11 cellular contexts compared by ENCODE assay signal in the genomic region with DNA sequence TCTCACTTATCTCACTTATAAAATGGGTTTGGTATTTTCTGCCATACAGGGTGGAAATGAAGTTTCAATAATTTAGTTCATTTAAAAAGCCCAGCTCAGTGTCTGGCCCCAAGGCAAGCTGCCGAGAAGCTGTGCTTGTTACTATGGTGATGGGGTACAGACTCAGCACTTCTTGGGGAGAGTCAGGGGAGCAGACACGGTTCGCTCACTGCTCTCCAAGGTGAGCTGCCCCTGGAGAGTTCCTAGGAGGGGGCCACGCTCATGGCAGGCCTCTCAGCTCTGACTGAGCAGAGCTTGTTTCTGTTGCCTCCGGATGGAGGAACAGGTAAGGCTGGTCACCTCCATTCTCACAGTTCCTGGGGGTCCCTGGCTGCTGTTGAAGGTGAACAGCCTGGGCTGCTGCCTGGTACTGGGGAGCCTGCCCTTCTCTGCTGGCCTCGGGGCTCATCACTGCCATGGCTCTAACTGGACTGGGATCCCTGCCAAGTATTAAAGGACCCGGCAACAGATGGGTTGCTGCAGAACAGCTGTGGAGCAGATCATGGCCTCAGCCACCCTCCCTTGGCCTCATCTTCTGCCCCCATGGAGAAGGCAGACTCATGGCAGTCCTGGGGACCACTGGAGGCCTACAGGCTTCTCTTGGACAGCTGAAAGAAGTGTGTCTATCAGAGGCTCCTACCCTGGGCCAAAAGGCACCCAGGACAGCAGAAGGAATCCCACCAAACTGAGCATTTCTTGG. TPM values are rescaled to one million over a fixed set of nuclear protein-coding genes. Genes with fewer than 3 reads are reported as not detected.
DNase-seq lines count a peak whose midpoint lies in the region; ATAC-seq and TF ChIP-seq lines count a peak whose summit lies in the region.
"Had no signal": no experiment of that assay in that cellular context is flagged by ENCODE, and none has a peak within 500 bp of the region (broad histone marks: within the 10 kb centered on the region; RNA-seq: fewer than 3 reads in every experiment).

No MANE protein-coding gene starts in this region.

- peaks cover 9% of the 10 kb centered on the region for H3K4me1 Mint-ChIP-seq in activated naive CD4-positive, alpha-beta T cell treated with anti-CD3 and anti-CD28 coated beads for 36 hours (ENCODE audit: low read depth)
- H3K4me1 Mint-ChIP-seq in Caco-2 (ENCODE audit: low read depth, unreplicated experiment): peaks cover 11% of the 10 kb centered on the region

- peaks cover 46% of the 10 kb centered on the region for H3K36me3 Mint-ChIP-seq in activated naive CD4-positive, alpha-beta T cell treated with anti-CD3 and anti-CD28 coated beads for 36 hours (ENCODE audit: low read depth)
- H3K36me3 Mint-ChIP-seq in Caco-2 (ENCODE audit: insufficient read depth, unreplicated experiment): peaks cover 48% of the 10 kb centered on the region

- H3K27ac Mint-ChIP-seq in activated naive CD4-positive, alpha-beta T cell treated with anti-CD3 and anti-CD28 coated beads for 36 hours: peak overlapping the region; percentile 47
- H3K27ac Mint-ChIP-seq in Caco-2 (ENCODE audit: unreplicated experiment): no peak overlapping the region

- DNase-seq in activated naive CD4-positive, alpha-beta T cell treated with anti-CD3 and anti-CD28 coated beads for 36 hours: no peak
- no peak for DNase-seq in activated naive CD4-positive, alpha-beta T cell (lab: John Stamatoyannopoulos, UW)
- DNase-seq in NCI-H82 treated with DMSO at 0.1 percent for 48 hours (lab: John Stamatoyannopoulos, UW; ENCODE audit: unreplicated experiment) (peak; percentile 79), heart right ventricle (no peak), Caco-2 (no peak)
- DNase-seq: activated CD4-positive, alpha-beta T cell treated with anti-CD3 and anti-CD28 coated beads, Interleukin-2, amount 50 U/mL, for 4 hours; NCI-H187; tibial artery had no signal

- H3K27ac ChIP-seq in heart right ventricle (peak overlapping the region in 9 of 10 donors; percentile 75 to 89 (median 83)), stomach smooth muscle (ENCODE audit: low read length) (peak overlapping the region; percentile 96)
- H3K27ac ChIP-seq: tibial artery had no signal

- peak overlapping the region; percentile 47 to 65 for H3K9ac ChIP-seq in stomach smooth muscle (ENCODE audit: low read length in 2 of 2)

- H3K4me1 ChIP-seq in heart right ventricle (peaks cover 45 to 87% (median 77%) of the 10 kb centered on the region in 9 donors), stomach smooth muscle (ENCODE audit: control insufficient read depth, insufficient read depth, low read length) (peaks cover 96% of the 10 kb centered on the region), Caco-2 (peaks cover 11% of the 10 kb centered on the region)

- TF ChIP-seq CTCF in heart right ventricle (IDR thresholded peaks at IDR 0.05): no peak
- TF ChIP-seq CTCF in Caco-2 (IDR thresholded peaks at IDR 0.05; ENCODE audit: insufficient read depth in 1 of 2, low read depth in 1 of 2, low read length in 1 of 2, severe bottlenecking in 1 of 2, unreplicated experiment in 1 of 2): no peak

- no peaks in the 10 kb centered on the region for H3K9me3 Mint-ChIP-seq in activated naive CD4-positive, alpha-beta T cell treated with anti-CD3 and anti-CD28 coated beads for 36 hours
- no peaks in the 10 kb centered on the region for H3K9me3 Mint-ChIP-seq in Caco-2 (ENCODE audit: unreplicated experiment)

- POLR2A ChIA-PET in Caco-2 (lab: Charles Lee): interaction anchor here (0.6 kb wide), 1 partner anchor 388 kb away, joined by 3 read pairs; no protein-coding TSS in a partner anchor

- H3K4me3 ChIP-seq in heart right ventricle (no peak overlapping the region), stomach smooth muscle (ENCODE audit: low read length in 2 of 2) (peak overlapping the region in 1 of 2 donors; percentile 15), Caco-2 (ENCODE audit: low read depth, low read length) (no peak overlapping the region)
- H3K4me3 ChIP-seq: tibial artery had no signal

- no peaks in the 10 kb centered on the region for H3K27me3 Mint-ChIP-seq in activated naive CD4-positive, alpha-beta T cell treated with anti-CD3 and anti-CD28 coated beads for 36 hours (ENCODE audit: low read depth)
- H3K27me3 Mint-ChIP-seq in Caco-2 (ENCODE audit: insufficient read depth, unreplicated experiment): no peaks in the 10 kb centered on the region

- BruUV-seq in Caco-2 (replicated peaks; lab: Mats Ljungman, UMichigan): no TSS peak

- H3K36me3 ChIP-seq in heart right ventricle: peaks cover 0 to 80% (median 64%) of the 10 kb centered on the region in 9 donors
- peaks cover 37 to 40% of the 10 kb centered on the region in 2 donors for H3K36me3 ChIP-seq in stomach smooth muscle (ENCODE audit: control insufficient read depth in 2 of 2, insufficient read depth in 2 of 2, low read length in 2 of 2)
- H3K36me3 ChIP-seq in Caco-2 (ENCODE audit: control insufficient read depth, insufficient read depth, low read length): peaks cover 4% of the 10 kb centered on the region

- H3K4me3 Mint-ChIP-seq in activated naive CD4-positive, alpha-beta T cell treated with anti-CD3 and anti-CD28 coated beads for 36 hours: no peak overlapping the region
- H3K4me3 Mint-ChIP-seq in Caco-2 (ENCODE audit: unreplicated experiment): no peak overlapping the region

- H3K9me3 ChIP-seq in heart right ventricle (no peaks in the 10 kb centered on the region), stomach smooth muscle (ENCODE audit: control insufficient read depth in 2 of 2, low read length in 2 of 2) (no peaks in the 10 kb centered on the region), Caco-2 (no peaks in the 10 kb centered on the region)
- H3K9me3 ChIP-seq: tibial artery had no signal

- CTCF ChIA-PET in activated naive CD4-positive, alpha-beta T cell treated with anti-CD3 and anti-CD28 coated beads for 36 hours (lab: Charles Lee): interaction anchor here (0.7 to 0.9 kb wide), 2 partner anchors 11 to 95 kb away, joined by 3 to 6 read pairs; no protein-coding TSS in a partner anchor
- CTCF ChIA-PET in Caco-2 (lab: Charles Lee): interaction anchor here (0.7 to 2.6 kb wide), 2 partner anchors 10 to 152 kb away, joined by 4 to 11 read pairs; partner anchors contain the start of gene ACBD4

- H3K27me3 ChIP-seq in heart right ventricle: no peaks in the 10 kb centered on the region
- no peaks in the 10 kb centered on the region for H3K27me3 ChIP-seq in stomach smooth muscle (ENCODE audit: control insufficient read depth in 1 of 2, insufficient read depth in 2 of 2, low read length in 2 of 2)
- H3K27me3 ChIP-seq in Caco-2 (replicated peaks; ENCODE audit: control insufficient read depth, insufficient read depth, low read length): no peaks in the 10 kb centered on the region
- H3K27me3 ChIP-seq: tibial artery had no signal

- peak in 6 of 8 donors; percentile 5 to 38 (median 26) for ATAC-seq in heart right ventricle
- ATAC-seq in HG03432 (IDR thresholded peaks at IDR 0.05; ENCODE audit: unreplicated experiment): no peak
- no peak for ATAC-seq in GM21619 (IDR thresholded peaks at IDR 0.05; ENCODE audit: unreplicated experiment)

- intact Hi-C loops in activated naive CD4-positive, alpha-beta T cell treated with anti-CD3 and anti-CD28 coated beads for 36 hours (cut with micrococcal nuclease): no loop called here
- intact Hi-C loops in heart right ventricle (cut with DNase I): no loop called here
- intact Hi-C loops in Caco-2 (cut with micrococcal nuclease; ENCODE audit: unreplicated experiment): no loop called here

- WGBS in heart right ventricle, 2 donors: 42 to 52% methylated on average over 7 of the region's 7 CpGs

RNA-seq across cellular contexts. Expression of gene SPATA32, which starts 25.8 kb away (rescaled TPM):
- total RNA-seq in activated naive CD4-positive, alpha-beta T cell treated with anti-CD3 and anti-CD28 coated beads for 36 hours: under 1 TPM in 1 of 2 experiments, not detected in 1; 0.12 TPM
- total RNA-seq in heart right ventricle (under 1 TPM in 2 of 10 donors, not detected in 8; 0.13 to 0.16 TPM), Caco-2 (2022) (not detected in 2 replicates)
- polyA plus RNA-seq in heart right ventricle: not detected

RNA-seq across cellular contexts. Expression of gene MAP3K14, which starts 29.1 kb away (rescaled TPM):
- 10 to 100 TPM; 45.5 to 52.0 TPM for total RNA-seq in activated naive CD4-positive, alpha-beta T cell treated with anti-CD3 and anti-CD28 coated beads for 36 hours
- 10 to 100 TPM in 9 of 10 donors, 1 to 10 TPM in 1; 6.7 to 24.1 (median 12.6) TPM for total RNA-seq in heart right ventricle
- 10 to 100 TPM in 1 of 2 donors, 1 to 10 TPM in 1; 7.9 to 15.9 TPM for polyA plus RNA-seq in heart right ventricle
- 10.0 and 11.7 TPM in 2 replicates for total RNA-seq in Caco-2 (2022)

Comparison
In these comparisons a context has a peak if more than half of its experiments do, and no peak if none do; other contexts are left out.
1. ATAC-seq: peak in heart right ventricle (6 of 8); none in HG03432 (single experiment) and GM21619 (single experiment).